Comparison of ENCODE assay signal across 13 cellular contexts in genomic region chr15:31272558-31273257, GRCh38. TPM values are rescaled to one million over a fixed set of nuclear protein-coding genes. Genes with fewer than 3 reads are reported as not detected.
DNase-seq lines count a peak whose midpoint lies in the region; ATAC-seq, FAIRE-seq and TF ChIP-seq lines count a peak whose summit lies in the region.
"Had no signal": no experiment of that assay in that cellular context is flagged by ENCODE, and none has a peak within 500 bp of the region (broad histone marks: within the 10 kb centered on the region; RNA-seq: fewer than 3 reads in every experiment).

No MANE protein-coding gene starts in this region.

- no peaks in the 10 kb centered on the region for H3K27me3 ChIP-seq in MG63
- H3K27me3 ChIP-seq: tibial artery had no signal

- no peak overlapping the region for H3K4me3 ChIP-seq in epithelial cell of esophagus (ENCODE audit: low read length)
- no peak overlapping the region for H3K4me3 ChIP-seq in MG63
- H3K4me3 ChIP-seq: tibial artery had no signal

- H3K9me3 Mint-ChIP-seq in Calu3 (ENCODE audit: low read depth, unreplicated experiment) = no peaks in the 10 kb centered on the region
- H3K9me3 Mint-ChIP-seq in osteocyte (ENCODE audit: unreplicated experiment) = no peaks in the 10 kb centered on the region

- no peaks in the 10 kb centered on the region for H3K27me3 Mint-ChIP-seq in Calu3 (ENCODE audit: unreplicated experiment)
- H3K27me3 Mint-ChIP-seq in osteocyte (ENCODE audit: unreplicated experiment) = peaks cover 3% of the 10 kb centered on the region
- H3K27me3 Mint-ChIP-seq: activated naive CD8-positive, alpha-beta T cell had no signal

- FAIRE-seq in D721Med (lab: Jason Lieb, UNC) = no peak
- FAIRE-seq: G401.6, keratinocyte had no signal

- TF ChIP-seq CTCF in Calu3 (IDR thresholded peaks at IDR 0.05; ENCODE audit: unreplicated experiment) = no peak
- TF ChIP-seq CTCF in epithelial cell of esophagus (IDR thresholded peaks at IDR 0.05; ENCODE audit: insufficient read depth, low read depth, low read length, missing control alignments) = no peak
- no peak for TF ChIP-seq CTCF in osteocyte (IDR thresholded peaks at IDR 0.05)
- no peak for TF ChIP-seq CTCF in D721Med (IDR thresholded peaks at IDR 0.05; ENCODE audit: insufficient read depth, missing control alignments)

- DNase-seq in Calu3 (peak; percentile 8), NCI-H524 treated with DMSO at 0.1 percent for 48 hours (lab: John Stamatoyannopoulos, UW) (peak; percentile 83), epithelial cell of esophagus (ENCODE audit: low read depth) (peak; percentile 19), osteocyte (ENCODE audit: extremely low spot score, unreplicated experiment) (peak; percentile 79), MG63 (no peak), D721Med (ENCODE audit: insufficient read length, low spot score) (no peak), NCI-H146 (lab: John Stamatoyannopoulos, UW) (no peak)
- DNase-seq: NCI-H2029 had no signal

- intact Hi-C loops in Calu3 (cut with micrococcal nuclease; ENCODE audit: unreplicated experiment) = no loop called here

- no peak for ATAC-seq in GM18868 (IDR thresholded peaks at IDR 0.05; ENCODE audit: unreplicated experiment)

- H3K9me3 ChIP-seq in MG63 = no peaks in the 10 kb centered on the region
- H3K9me3 ChIP-seq: tibial artery had no signal

- no peak overlapping the region for H3K4me3 Mint-ChIP-seq in Calu3 (ENCODE audit: low read depth, unreplicated experiment)
- H3K4me3 Mint-ChIP-seq in osteocyte (ENCODE audit: unreplicated experiment) = no peak overlapping the region
- H3K4me3 Mint-ChIP-seq: activated naive CD8-positive, alpha-beta T cell had no signal

- H3K36me3 Mint-ChIP-seq in Calu3 (ENCODE audit: insufficient read depth, unreplicated experiment) (no peaks in the 10 kb centered on the region), osteocyte (ENCODE audit: unreplicated experiment) (no peaks in the 10 kb centered on the region)
- H3K36me3 Mint-ChIP-seq: activated naive CD8-positive, alpha-beta T cell had no signal

- BruUV-seq in Calu3 (replicated peaks; lab: Mats Ljungman, UMichigan) = no TSS peak

- H3K36me3 ChIP-seq in MG63 = no peaks in the 10 kb centered on the region
- H3K36me3 ChIP-seq: tibial artery had no signal

- no peak overlapping the region for H3K27ac Mint-ChIP-seq in Calu3 (ENCODE audit: unreplicated experiment)
- no peak overlapping the region for H3K27ac Mint-ChIP-seq in osteocyte (ENCODE audit: unreplicated experiment)
- H3K27ac Mint-ChIP-seq: activated naive CD8-positive, alpha-beta T cell had no signal

- H3K4me1 Mint-ChIP-seq in Calu3 (ENCODE audit: low read depth, unreplicated experiment) (no peaks in the 10 kb centered on the region), osteocyte (ENCODE audit: unreplicated experiment) (peaks cover 13% of the 10 kb centered on the region)

- CTCF ChIA-PET in Calu3 (lab: Charles Lee) = interaction anchor here (0.6 kb wide), 1 partner anchor 148 kb away, joined by 3 read pairs; no protein-coding TSS in a partner anchor

RNA-seq across cellular contexts. Expression of gene KLF13, which starts 53.9 kb away (rescaled TPM):
- 14.1 and 22.9 TPM in 2 replicates for total RNA-seq in Calu3 (2022)
- total RNA-seq in osteocyte = 54.5 and 57.7 TPM in 2 replicates
- 39.1 and 47.2 TPM in 2 replicates for total RNA-seq in MG63 (2014; rRNA removed; shearing (Covaris generic); ENCODE audit: low replicate concordance)

Comparison
In these comparisons a context has a peak if more than half of its experiments do, and no peak if none do; other contexts are left out.
1. DNase-seq: peak in Calu3 (single experiment), NCI-H524 treated with DMSO at 0.1 percent for 48 hours (single experiment), epithelial cell of esophagus (single experiment) and osteocyte (single experiment); none in MG63 (single experiment), D721Med (single experiment) and NCI-H146 (single experiment).